In the genomic region with DNA sequence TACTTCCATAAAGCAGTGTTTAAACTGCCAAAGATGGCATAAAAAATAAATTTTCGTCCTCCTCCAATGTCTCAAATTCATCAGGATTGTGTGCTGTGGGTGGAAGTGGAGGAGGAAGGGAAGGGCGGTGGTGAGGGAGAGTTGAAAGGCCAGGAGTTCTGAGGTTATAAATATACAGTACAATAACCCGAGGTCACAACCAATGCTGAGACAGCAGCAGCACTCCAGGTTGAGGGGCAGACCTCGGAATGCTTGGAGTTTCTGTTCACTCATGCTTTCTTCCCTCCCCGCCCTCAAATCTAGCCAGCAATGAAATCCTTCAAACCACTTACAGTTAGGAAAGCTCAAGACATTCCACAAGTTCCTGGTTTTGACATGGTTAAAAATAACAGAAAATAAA, we compare ENCODE assay signal across 16 cellular contexts.
A peak's percentile ranks its signal among the peaks of the same experiment; 100 is the strongest.
DNase-seq lines count a peak whose midpoint lies in the region; ATAC-seq and TF ChIP-seq lines count a peak whose summit lies in the region.
"Had no signal": no experiment of that assay in that cellular context is flagged by ENCODE, and none has a peak within 500 bp of the region (broad histone marks: within the 10 kb centered on the region; RNA-seq: fewer than 3 reads in every experiment).

No MANE protein-coding gene starts in this region.

- H3K4me3 ChIP-seq in retinal pigment epithelial cell (ENCODE audit: low read length), result no peak overlapping the region
- H3K4me3 ChIP-seq: ascending aorta had no signal

- TF ChIP-seq CTCF in retinal pigment epithelial cell (conservative IDR thresholded peaks at IDR 0.05; ENCODE audit: low read depth, low read length), result no peak

- ATAC-seq in HG02938 (IDR thresholded peaks at IDR 0.05; ENCODE audit: unreplicated experiment) (no peak), HG03280 (IDR thresholded peaks at IDR 0.05; ENCODE audit: unreplicated experiment) (no peak)
- ATAC-seq: activated CD8-positive, alpha-beta memory T cell treated with anti-CD3 and anti-CD28 coated beads, Interleukin-2, amount 10 ng/mL, durations not matched to agents 7 days and 5 days; left cardiac atrium had no signal

- DNase-seq in EH (ENCODE audit: low read depth), result peak; percentile 69
- DNase-seq in SW480 (ENCODE audit: low spot score), result peak; percentile 2
- DNase-seq in hepatic stellate cell (ENCODE audit: low spot score), result peak; percentile 34
- DNase-seq in retinal pigment epithelial cell (ENCODE audit: low read depth), result peak; percentile 43
- no peak for DNase-seq in GOT3 (lab: John Stamatoyannopoulos, UW)
- DNase-seq in NCI-H524 (lab: John Stamatoyannopoulos, UW), result no peak
- DNase-seq: activated CD4-positive, CD25-positive, alpha-beta regulatory T cell treated with anti-CD3 and anti-CD28 coated beads, Interleukin-2, amount 50 U/mL, for 72 hours; activated CD8-positive, alpha-beta memory T cell treated with anti-CD3 and anti-CD28 coated beads, Interleukin-2, amount 10 ng/mL, durations not matched to agents 7 days and 5 days; activated effector memory CD4-positive, alpha-beta T cell treated with anti-CD3 and anti-CD28 coated beads, Interleukin-2, amount 50 U/mL, for 16 hours; Calu3; erythroblast; left cardiac atrium; NCI-H146 had no signal

Comparison
In these comparisons a context has a peak if more than half of its experiments do, and no peak if none do; other contexts are left out.
1. DNase-seq: peak in EH (single experiment), SW480 (single experiment), hepatic stellate cell (single experiment) and retinal pigment epithelial cell (single experiment); none in GOT3 (single experiment) and NCI-H524 (0 of 2).